In genomic region chr1:31718519-31718918, GRCh38 we compare ENCODE assay signal across 19 cellular contexts. TPM values are rescaled to one million over a fixed set of nuclear protein-coding genes. Genes with fewer than 3 reads are reported as not detected.
DNase-seq lines count a peak whose midpoint lies in the region; TF ChIP-seq lines count a peak whose summit lies in the region.
"Had no signal": no experiment of that assay in that cellular context is flagged by ENCODE, and none has a peak within 500 bp of the region (broad histone marks: within the 10 kb centered on the region; RNA-seq: fewer than 3 reads in every experiment).

No MANE protein-coding gene starts in this region.

- no peak for TF ChIP-seq EP300 in neural cell (conservative IDR thresholded peaks at IDR 0.05; ENCODE audit: poor library complexity, severe bottlenecking)

- no peaks in the 10 kb centered on the region for H3F3A ChIP-seq in neural cell (ENCODE audit: insufficient read depth, low read length, poor library complexity, severe bottlenecking)

- H3K9me3 ChIP-seq in adipocyte (ENCODE audit: control insufficient read depth, low read length) (no peaks in the 10 kb centered on the region), neural cell (ENCODE audit: low read length) (no peaks in the 10 kb centered on the region)

- no peak overlapping the region for H3K4me3 ChIP-seq in adipocyte (ENCODE audit: low read length)
- no peak overlapping the region for H3K4me3 ChIP-seq in epithelial cell of esophagus (ENCODE audit: low read length)
- H3K4me3 ChIP-seq in neural cell (ENCODE audit: low read length): no peak overlapping the region

- H3K9me2 ChIP-seq in neural cell (ENCODE audit: insufficient read depth, low read length): no peaks in the 10 kb centered on the region

- H3K4me1 ChIP-seq in adipocyte (ENCODE audit: control insufficient read depth, insufficient read depth, low read length): peaks cover 38% of the 10 kb centered on the region

- no peak overlapping the region for H3K27ac ChIP-seq in neural cell (ENCODE audit: low read length)
- H3K27ac ChIP-seq: HL-60 had no signal

- TF ChIP-seq CTCF in epithelial cell of esophagus (IDR thresholded peaks at IDR 0.05; ENCODE audit: insufficient read depth, low read depth, low read length, missing control alignments) (no peak), neural cell (IDR thresholded peaks at IDR 0.05; ENCODE audit: poor library complexity, severe bottlenecking) (no peak)

- no peak overlapping the region for H3K4me2 ChIP-seq in neural cell (ENCODE audit: low read length)

- H3K36me3 ChIP-seq in adipocyte (ENCODE audit: control insufficient read depth, insufficient read depth, low read length, severe bottlenecking) (no peaks in the 10 kb centered on the region), neural cell (ENCODE audit: insufficient read depth, low read length) (no peaks in the 10 kb centered on the region)

- no peaks in the 10 kb centered on the region for H4K20me1 ChIP-seq in neural cell (ENCODE audit: insufficient read depth)

- H2AFZ ChIP-seq in neural cell (ENCODE audit: low read depth, low read length): no peak overlapping the region

- DNase-seq in NCI-H69 (lab: John Stamatoyannopoulos, UW): peak; percentile 71
- DNase-seq in adipocyte (ENCODE audit: low read depth): no peak
- peak; percentile 82 for DNase-seq in epithelial cell of esophagus (ENCODE audit: low read depth)
- DNase-seq in cerebellar nuclear complex (lab: John Stamatoyannopoulos, UW): no peak
- DNase-seq in activated CD4-positive, alpha-beta T cell treated with anti-CD3 and anti-CD28 coated beads, Interleukin-2, amount 50 U/mL, for 48 hours: no peak
- no peak for DNase-seq in amniotic stem cell (lab: John Stamatoyannopoulos, UW)
- DNase-seq: C1 segment of cervical spinal cord; CD4-positive, CD25-positive, alpha-beta regulatory T cell; CD8-positive, alpha-beta memory T cell; COR-L47; DMS 273 treated with DMSO at 0.1 percent for 48 hours; DMS53; DND-41; EL; GOT3; H7; HFFc6 had no signal

- no peaks in the 10 kb centered on the region for H3K79me2 ChIP-seq in neural cell (replicated peaks; ENCODE audit: insufficient read depth, low read length)

- no peak for TF ChIP-seq RAD21 in neural cell (conservative IDR thresholded peaks at IDR 0.05)

- H3K9ac ChIP-seq in adipocyte (ENCODE audit: low read length) (peak overlapping the region; percentile 2), neural cell (ENCODE audit: low read length) (peak overlapping the region; percentile 5)

- H3K27me3 ChIP-seq in adipocyte (replicated peaks; ENCODE audit: control insufficient read depth, insufficient read depth, low read length): no peaks in the 10 kb centered on the region
- peaks cover 10% of the 10 kb centered on the region for H3K27me3 ChIP-seq in neural cell (ENCODE audit: insufficient read depth, low read depth, low read length)

TF ChIP-seq in neural cell, 6 proteins besides CTCF, POLR2A, EP300 and RAD21:
- no peak for TF ChIP-seq EZH2 (IDR thresholded peaks at IDR 0.05; ENCODE audit: borderline replicate concordance, insufficient read depth, low read length, poor library complexity, severe bottlenecking)
- TF ChIP-seq POLR2AphosphoS5 (IDR thresholded peaks at IDR 0.05): no peak
- TF ChIP-seq MXI1 (conservative IDR thresholded peaks at IDR 0.05; ENCODE audit: poor library complexity, severe bottlenecking): no peak
- no peak for TF ChIP-seq SMC3 (conservative IDR thresholded peaks at IDR 0.05; ENCODE audit: poor library complexity)
- TF ChIP-seq TAF1 (IDR thresholded peaks at IDR 0.05; ENCODE audit: low read depth): no peak
- TF ChIP-seq REST (IDR thresholded peaks at IDR 0.05; ENCODE audit: borderline replicate concordance): no peak

RNA-seq across cellular contexts. Expression of gene COL16A1, which starts 14.7 kb away (rescaled TPM):
- polyA plus RNA-seq in neural cell: 3.4 and 4.4 TPM in 2 replicates
- polyA minus RNA-seq in neural cell: 1.5 and 2.1 TPM in 2 replicates
- polyA plus RNA-seq: CD4-positive, CD25-positive, alpha-beta regulatory T cell; CD8-positive, alpha-beta memory T cell had no signal

RNA-seq across cellular contexts. Expression of gene ADGRB2, which starts 45.6 kb away (rescaled TPM):
- 45.0 and 51.8 TPM in 2 replicates for polyA plus RNA-seq in neural cell
- 57.1 and 63.8 TPM in 2 replicates for polyA minus RNA-seq in neural cell

Comparison
In these comparisons a context has a peak if more than half of its experiments do, and no peak if none do; other contexts are left out.
1. DNase-seq: peak in NCI-H69 (single experiment) and epithelial cell of esophagus (single experiment); none in adipocyte (single experiment), cerebellar nuclear complex (0 of 2), activated CD4-positive, alpha-beta T cell treated with anti-CD3 and anti-CD28 coated beads, Interleukin-2, amount 50 U/mL, for 48 hours (0 of 2) and amniotic stem cell (single experiment).